22 cellular contexts compared by ENCODE assay signal in the genomic region with DNA sequence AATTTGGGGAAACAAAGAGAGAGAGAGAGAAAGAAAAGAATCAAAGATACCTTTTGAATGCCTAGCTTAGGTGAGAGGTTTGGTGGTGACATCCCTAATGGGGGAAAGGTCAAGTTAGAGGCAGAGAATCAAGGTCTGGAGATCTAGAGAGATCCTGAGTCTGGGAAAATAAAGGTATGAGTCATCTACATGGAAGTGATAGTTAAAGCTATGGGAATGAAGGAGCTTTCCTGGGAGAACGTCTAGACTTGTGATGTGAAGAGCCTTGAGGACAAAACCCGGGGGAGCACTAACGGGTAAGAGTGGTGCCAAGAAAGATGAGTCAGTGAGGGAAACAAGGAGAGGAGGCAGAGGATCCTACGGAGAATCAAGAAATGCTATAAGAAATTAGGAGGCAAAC.
A peak's percentile ranks its signal among the peaks of the same experiment; 100 is the strongest.
DNase-seq lines count a peak whose midpoint lies in the region; ATAC-seq and TF ChIP-seq lines count a peak whose summit lies in the region.
"Had no signal": no experiment of that assay in that cellular context is flagged by ENCODE, and none has a peak within 500 bp of the region (broad histone marks: within the 10 kb centered on the region; RNA-seq: fewer than 3 reads in every experiment).

No MANE protein-coding gene starts in this region.

- H3K4ac ChIP-seq in mesenchymal stem cell (ENCODE audit: low read depth in 1 of 2, low read length in 2 of 2), result no peak overlapping the region

- H3K4me1 ChIP-seq in mesenchymal stem cell (ENCODE audit: control insufficient read depth, insufficient read depth, low read depth, low read length), result no peaks in the 10 kb centered on the region
- H3K4me1 ChIP-seq: BE2C, heart right ventricle, parathyroid adenoma had no signal

- no peak overlapping the region for H4K8ac ChIP-seq in mesenchymal stem cell (ENCODE audit: low read length)

- peak; percentile 81 for DNase-seq in EL
- DNase-seq in NCI-H226, result peak; percentile 76
- peak; percentile 56 to 68 for DNase-seq in cardiac fibroblast (ENCODE audit: low read depth in 2 of 2)
- peak; percentile 71 for DNase-seq in mesenchymal stem cell
- DNase-seq in posterior vena cava (ENCODE audit: low spot score), result no peak
- no peak for DNase-seq in stimulated activated effector memory CD8-positive, alpha-beta T cell treated with anti-CD3 and anti-CD28 coated beads, Interleukin-12 subunit alpha, Interleukin-12 subunit beta, amount 100 ng/mL, for 72 hours (ENCODE audit: low spot score in 2 of 2)
- DNase-seq in CD1c-positive myeloid dendritic cell (ENCODE audit: extremely low spot score), result no peak
- DNase-seq: activated CD4-positive, CD25-positive, alpha-beta regulatory T cell; activated naive CD8-positive, alpha-beta T cell treated with anti-CD3 and anti-CD28 coated beads, Interleukin-2, amount 10 ng/mL, durations not matched to agents 7 days and 5 days; BE2C; central memory CD4-positive, alpha-beta T cell; erythroblast; heart right ventricle; mesendoderm; naive thymus-derived CD8-positive, alpha-beta T cell; NCI-H1694 treated with DMSO at 0.1 percent for 48 hours; NCI-H510A; SHP77; small intestine; stimulated activated CD8-positive, alpha-beta memory T cell treated with anti-CD3 and anti-CD28 coated beads, Interleukin-4, amount 100 ng/mL, for 48 hours had no signal

- H2BK12ac ChIP-seq in mesenchymal stem cell (ENCODE audit: low read length in 2 of 2), result no peak overlapping the region

- no peak overlapping the region for H2AFZ ChIP-seq in mesenchymal stem cell (ENCODE audit: low read depth, low read length)
- H2AFZ ChIP-seq: parathyroid adenoma had no signal

- no peak overlapping the region for H3K9ac ChIP-seq in mesenchymal stem cell (ENCODE audit: low read length)
- H3K9ac ChIP-seq: parathyroid adenoma had no signal

- no peak overlapping the region for H3K23ac ChIP-seq in mesenchymal stem cell (ENCODE audit: low read length in 2 of 2)

- no peak overlapping the region for H2BK120ac ChIP-seq in mesenchymal stem cell (ENCODE audit: low read depth, low read length)

- 40% methylated on average over 4 of the region's 4 CpGs for WGBS in mesenchymal stem cell

- no peak overlapping the region for H4K91ac ChIP-seq in mesenchymal stem cell (ENCODE audit: low read length)

- no peak overlapping the region for H3K4me2 ChIP-seq in mesenchymal stem cell (ENCODE audit: low read length, poor library complexity, severe bottlenecking)

- no peak overlapping the region for H3K27ac ChIP-seq in mesenchymal stem cell (ENCODE audit: low read length, poor library complexity, severe bottlenecking)
- H3K27ac ChIP-seq: heart right ventricle, parathyroid adenoma had no signal

- no peak for TF ChIP-seq CTCF in cardiac fibroblast (IDR thresholded peaks at IDR 0.05; ENCODE audit: low read depth, low read length)

- no peak overlapping the region for H2BK5ac ChIP-seq in mesenchymal stem cell (ENCODE audit: low read depth, low read length, poor library complexity, severe bottlenecking)

- no peaks in the 10 kb centered on the region for H3K79me1 ChIP-seq in mesenchymal stem cell (replicated peaks; ENCODE audit: low read length, poor library complexity, severe bottlenecking)

- intact Hi-C loops in posterior vena cava (cut with DNase I), result no loop called here

- H3K36me3 ChIP-seq in mesenchymal stem cell (ENCODE audit: control insufficient read depth in 1 of 2, insufficient read depth in 2 of 2, low read depth in 1 of 2, low read length in 2 of 2), result no peaks in the 10 kb centered on the region
- H3K36me3 ChIP-seq: BE2C, heart right ventricle had no signal

- H3K27ac Mint-ChIP-seq in stimulated activated effector memory CD8-positive, alpha-beta T cell treated with anti-CD3 and anti-CD28 coated beads, Interleukin-12 subunit alpha, Interleukin-12 subunit beta, amount 100 ng/mL, for 72 hours, result no peak overlapping the region
- H3K27ac Mint-ChIP-seq: activated naive CD8-positive, alpha-beta T cell treated with anti-CD3 and anti-CD28 coated beads, Interleukin-2, amount 10 ng/mL, durations not matched to agents 7 days and 5 days had no signal

- no peak for ATAC-seq in GM18517 (IDR thresholded peaks at IDR 0.05; ENCODE audit: unreplicated experiment)
- no peak for ATAC-seq in stimulated activated effector memory CD8-positive, alpha-beta T cell treated with anti-CD3 and anti-CD28 coated beads, Interleukin-12 subunit alpha, Interleukin-12 subunit beta, amount 100 ng/mL, for 72 hours
- ATAC-seq: heart right ventricle; naive thymus-derived CD8-positive, alpha-beta T cell had no signal

- H3K9me3 Mint-ChIP-seq in stimulated activated effector memory CD8-positive, alpha-beta T cell treated with anti-CD3 and anti-CD28 coated beads, Interleukin-12 subunit alpha, Interleukin-12 subunit beta, amount 100 ng/mL, for 72 hours, result peaks cover 6% of the 10 kb centered on the region

- no peaks in the 10 kb centered on the region for H3K27me3 ChIP-seq in mesenchymal stem cell (ENCODE audit: control insufficient read depth in 1 of 2, insufficient read depth in 1 of 2, low read length in 2 of 2)
- H3K27me3 ChIP-seq: BE2C, heart right ventricle had no signal

- no peak overlapping the region for H2AK5ac ChIP-seq in mesenchymal stem cell (ENCODE audit: low read length, severe bottlenecking)

- no peak overlapping the region for H3K14ac ChIP-seq in mesenchymal stem cell (ENCODE audit: low read length in 2 of 2)

- no peaks in the 10 kb centered on the region for H3K36me3 Mint-ChIP-seq in stimulated activated effector memory CD8-positive, alpha-beta T cell treated with anti-CD3 and anti-CD28 coated beads, Interleukin-12 subunit alpha, Interleukin-12 subunit beta, amount 100 ng/mL, for 72 hours

- H3K4me3 Mint-ChIP-seq in stimulated activated effector memory CD8-positive, alpha-beta T cell treated with anti-CD3 and anti-CD28 coated beads, Interleukin-12 subunit alpha, Interleukin-12 subunit beta, amount 100 ng/mL, for 72 hours, result no peak overlapping the region
- H3K4me3 Mint-ChIP-seq: activated naive CD8-positive, alpha-beta T cell treated with anti-CD3 and anti-CD28 coated beads, Interleukin-2, amount 10 ng/mL, durations not matched to agents 7 days and 5 days; naive thymus-derived CD8-positive, alpha-beta T cell had no signal

- H3K4me1 Mint-ChIP-seq in stimulated activated effector memory CD8-positive, alpha-beta T cell treated with anti-CD3 and anti-CD28 coated beads, Interleukin-12 subunit alpha, Interleukin-12 subunit beta, amount 100 ng/mL, for 72 hours, result no peaks in the 10 kb centered on the region
- H3K4me1 Mint-ChIP-seq: activated naive CD8-positive, alpha-beta T cell treated with anti-CD3 and anti-CD28 coated beads, Interleukin-2, amount 10 ng/mL, durations not matched to agents 7 days and 5 days had no signal

- H3K9me3 ChIP-seq in mesenchymal stem cell (ENCODE audit: control insufficient read depth, low read length), result no peaks in the 10 kb centered on the region
- H3K9me3 ChIP-seq: BE2C had no signal

- H3K18ac ChIP-seq in mesenchymal stem cell (ENCODE audit: low read depth in 1 of 2, low read length in 2 of 2), result no peak overlapping the region

- no peak overlapping the region for H2BK15ac ChIP-seq in mesenchymal stem cell (ENCODE audit: low read depth, poor library complexity, severe bottlenecking)

- H3K4me3 ChIP-seq in cardiac fibroblast (replicated peaks in 1 of 2; ENCODE audit: low read depth in 2 of 2, low read length in 2 of 2) (no peak overlapping the region), mesenchymal stem cell (ENCODE audit: insufficient read depth in 1 of 2, low read depth in 1 of 2, low read length in 2 of 2) (no peak overlapping the region)
- H3K4me3 ChIP-seq: heart right ventricle had no signal

Comparison
In these comparisons a context has a peak if more than half of its experiments do, and no peak if none do; other contexts are left out.
1. DNase-seq: peak in EL (single experiment), NCI-H226 (single experiment), cardiac fibroblast (2 of 2) and mesenchymal stem cell (single experiment); none in posterior vena cava (single experiment), stimulated activated effector memory CD8-positive, alpha-beta T cell treated with anti-CD3 and anti-CD28 coated beads, Interleukin-12 subunit alpha, Interleukin-12 subunit beta, amount 100 ng/mL, for 72 hours (0 of 2) and CD1c-positive myeloid dendritic cell (single experiment).